24 cellular contexts compared by ENCODE assay signal in genomic region chr5:139103762-139104161, GRCh38.
DNase-seq lines count a peak whose midpoint lies in the region; TF ChIP-seq lines count a peak whose summit lies in the region.
"Had no signal": no experiment of that assay in that cellular context is flagged by ENCODE, and none has a peak within 500 bp of the region (broad histone marks: within the 10 kb centered on the region; RNA-seq: fewer than 3 reads in every experiment).

No MANE protein-coding gene starts in this region.

- H3K9ac ChIP-seq in rectal smooth muscle tissue (ENCODE audit: low read length) = no peak overlapping the region
- H3K9ac ChIP-seq: BLaER1 treated with 17β-estradiol and CSF1 and Interleukin-3, amounts not matched to agents 10 nM and 100 nM had no signal

- TF ChIP-seq EP300 in esophagus muscularis mucosa (IDR thresholded peaks at IDR 0.05) = no peak

- no peaks in the 10 kb centered on the region for H3K36me3 ChIP-seq in adrenal gland (replicated peaks in 1 of 2)
- peaks cover 0 to 6% (median 0%) of the 10 kb centered on the region in 4 donors for H3K36me3 ChIP-seq in esophagus muscularis mucosa
- no peaks in the 10 kb centered on the region for H3K36me3 ChIP-seq in rectal smooth muscle tissue (ENCODE audit: control insufficient read depth, insufficient read depth, low read length)
- H3K36me3 ChIP-seq: right atrium auricular region, SJSA1 had no signal

- H3K27me3 ChIP-seq in adrenal gland (no peaks in the 10 kb centered on the region), esophagus muscularis mucosa (no peaks in the 10 kb centered on the region), rectal smooth muscle tissue (ENCODE audit: control insufficient read depth, insufficient read depth, low read length) (no peaks in the 10 kb centered on the region)
- H3K27me3 ChIP-seq: right atrium auricular region, SJSA1 had no signal

- intact Hi-C loops in adrenal gland (cut with DNase I) (no loop called here), esophagus muscularis mucosa (cut with DNase I) (no loop called here)

- H3K4me3 ChIP-seq in adrenal gland (no peak overlapping the region), esophagus muscularis mucosa (no peak overlapping the region), rectal smooth muscle tissue (ENCODE audit: low read length) (no peak overlapping the region)
- H3K4me3 ChIP-seq: BLaER1 treated with 17β-estradiol and CSF1 and Interleukin-3, amounts not matched to agents 10 nM and 100 nM; right atrium auricular region; SJSA1; smooth muscle cell had no signal

- H3K9me3 ChIP-seq in adrenal gland (replicated peaks in 1 of 3) = no peaks in the 10 kb centered on the region
- H3K9me3 ChIP-seq in esophagus muscularis mucosa = no peaks in the 10 kb centered on the region
- H3K9me3 ChIP-seq: BLaER1 treated with 17β-estradiol and CSF1 and Interleukin-3, amounts not matched to agents 10 nM and 100 nM; right atrium auricular region; SJSA1 had no signal

- no peak for TF ChIP-seq POLR2A in adrenal gland (IDR thresholded peaks at IDR 0.05)
- TF ChIP-seq POLR2A in esophagus muscularis mucosa (IDR thresholded peaks at IDR 0.05; ENCODE audit: low read depth) = no peak

- H3K27ac ChIP-seq in adrenal gland (peak overlapping the region in 3 of 5 donors; percentile 84 to 94 (median 84)), esophagus muscularis mucosa (replicated peaks in 1 of 4) (peak overlapping the region; percentile 78 to 87 (median 84)), rectal smooth muscle tissue (ENCODE audit: low read depth, low read length) (peak overlapping the region; percentile 70)
- H3K27ac ChIP-seq: BLaER1 treated with 17β-estradiol and CSF1 and Interleukin-3, amounts not matched to agents 10 nM and 100 nM; SJSA1 had no signal

- TF ChIP-seq CTCF in adrenal gland (IDR thresholded peaks at IDR 0.05) (no peak), esophagus muscularis mucosa (IDR thresholded peaks at IDR 0.05) (no peak)

- DNase-seq in adrenal gland = no peak
- DNase-seq in esophagus muscularis mucosa (ENCODE audit: extremely low spot score) = no peak
- DNase-seq in SIG-M5 treated with dmso at 0.1 percent for 504 hours (lab: John Stamatoyannopoulos, UW; ENCODE audit: unreplicated experiment) = no peak
- DNase-seq in activated naive CD4-positive, alpha-beta T cell treated with anti-CD3 and anti-CD28 coated beads, Interleukin-2, amount 50 U/mL, for 16 hours = no peak
- DNase-seq in NCI-H146 (lab: John Stamatoyannopoulos, UW) = no peak
- no peak for DNase-seq in retina
- DNase-seq: activated B cell treated with CpG ODN at 0.5 μM for 24 hours; activated CD8-positive, alpha-beta memory T cell treated with anti-CD3 and anti-CD28 coated beads, Interleukin-2, amount 10 ng/mL, durations not matched to agents 7 days and 5 days; activated gamma-delta T cell treated with Interleukin-2 at 50 U/mL for 16 hours; activated T-cell treated with anti-CD3 and anti-CD28 coated beads, Interleukin-2, amount 50 U/mL, for 4 hours; hippocampal formation; Kasumi-1; NCI-H1092; NCI-H187; NCI-H2171; nephron progenitor cell; RPMI8226; stimulated activated naive CD4-positive, alpha-beta T cell; T-cell had no signal

- peaks cover 14 to 27% of the 10 kb centered on the region in 2 donors for H3K4me1 ChIP-seq in adrenal gland (replicated peaks in 1 of 2)
- peaks cover 21 to 57% (median 53%) of the 10 kb centered on the region in 4 donors for H3K4me1 ChIP-seq in esophagus muscularis mucosa
- H3K4me1 ChIP-seq in rectal smooth muscle tissue (ENCODE audit: control insufficient read depth, insufficient read depth, low read length) = peaks cover 38% of the 10 kb centered on the region
- H3K4me1 ChIP-seq: SJSA1 had no signal
